9 cellular contexts compared by ENCODE assay signal in genomic region chr3:39808467-39809180, GRCh38. TPM values are rescaled to one million over a fixed set of nuclear protein-coding genes. Genes with fewer than 3 reads are reported as not detected.
DNase-seq lines count a peak whose midpoint lies in the region; ATAC-seq, FAIRE-seq and TF ChIP-seq lines count a peak whose summit lies in the region.
"Had no signal": no experiment of that assay in that cellular context is flagged by ENCODE, and none has a peak within 500 bp of the region (broad histone marks: within the 10 kb centered on the region; RNA-seq: fewer than 3 reads in every experiment).

No MANE protein-coding gene starts in this region.

- no peaks in the 10 kb centered on the region for H3K36me3 ChIP-seq in psoas muscle (ENCODE audit: insufficient read depth in 1 of 2, low read depth in 1 of 2)

- H3K4me1 ChIP-seq in psoas muscle, result peaks cover 15% of the 10 kb centered on the region

- H3K27ac ChIP-seq in VCaP (peak overlapping the region; percentile 91), psoas muscle (no peak overlapping the region)

- TF ChIP-seq CTCF in AG10803 (conservative IDR thresholded peaks at IDR 0.05; ENCODE audit: low read length) (no peak), VCaP (conservative IDR thresholded peaks at IDR 0.05) (no peak), psoas muscle (IDR thresholded peaks at IDR 0.05) (no peak), D721Med (IDR thresholded peaks at IDR 0.05; ENCODE audit: insufficient read depth, missing control alignments) (no peak)

- ATAC-seq in GM21529 (IDR thresholded peaks at IDR 0.05; ENCODE audit: unreplicated experiment) (peak; percentile 7), left cardiac atrium (peak; percentile 9 to 21), psoas muscle (peak in 3 of 4 donors; percentile 5 to 40 (median 17)), HG03108 (IDR thresholded peaks at IDR 0.05; ENCODE audit: unreplicated experiment) (no peak)

- peak; percentile 4 for DNase-seq in AG10803 (ENCODE audit: low read depth)
- DNase-seq in left cardiac atrium, result peak; percentile 47
- no peak for DNase-seq in psoas muscle
- no peak for DNase-seq in NCI-H345 treated with DMSO at 0.1 percent for 48 hours (lab: John Stamatoyannopoulos, UW; ENCODE audit: unreplicated experiment)
- DNase-seq in D721Med (ENCODE audit: insufficient read length, low spot score), result no peak

- peaks cover 3% of the 10 kb centered on the region for H3K9me3 ChIP-seq in psoas muscle

- H3K4me3 ChIP-seq in AG10803 (ENCODE audit: low read length), result no peak overlapping the region
- peak overlapping the region; percentile 75 for H3K4me3 ChIP-seq in psoas muscle

- WGBS in psoas muscle, 3 donors, result 5 to 8% (median 5%) methylated on average over 26 of the region's 26 CpGs

- intact Hi-C loops in left cardiac atrium (cut with DNase I) (loop anchor here in 1 of 2 donors (10.0 kb wide), 1 partner anchor 376 kb away; no protein-coding TSS in a partner anchor), psoas muscle (cut with DNase I) (no loop called here)

- peaks cover 4 to 33% (median 5%) of the 10 kb centered on the region in 3 donors for H3K27me3 ChIP-seq in psoas muscle (ENCODE audit: insufficient read depth in 3 of 3, low read length in 2 of 3)

- no peak for FAIRE-seq in D721Med (lab: Jason Lieb, UNC)
- FAIRE-seq: bronchial epithelial cell had no signal

RNA-seq across cellular contexts. Expression of gene MYRIP, which starts 0.8 kb away (rescaled TPM):
- total RNA-seq in left cardiac atrium, result 1 to 10 TPM; 2.3 to 6.8 TPM
- total RNA-seq in psoas muscle, result 1 to 10 TPM; 1.1 to 2.8 (median 1.9) TPM
- polyA plus RNA-seq in psoas muscle, result under 1 TPM; 0.35 to 0.90 (median 0.62) TPM
- total RNA-seq: bronchial epithelial cell had no signal

Comparison
In these comparisons a context has a peak if more than half of its experiments do, and no peak if none do; other contexts are left out.
1. DNase-seq: peak in AG10803 (single experiment) and left cardiac atrium (single experiment); none in psoas muscle (0 of 2), NCI-H345 treated with DMSO at 0.1 percent for 48 hours (single experiment) and D721Med (single experiment).